13 cellular contexts compared by ENCODE assay signal in the genomic region with DNA sequence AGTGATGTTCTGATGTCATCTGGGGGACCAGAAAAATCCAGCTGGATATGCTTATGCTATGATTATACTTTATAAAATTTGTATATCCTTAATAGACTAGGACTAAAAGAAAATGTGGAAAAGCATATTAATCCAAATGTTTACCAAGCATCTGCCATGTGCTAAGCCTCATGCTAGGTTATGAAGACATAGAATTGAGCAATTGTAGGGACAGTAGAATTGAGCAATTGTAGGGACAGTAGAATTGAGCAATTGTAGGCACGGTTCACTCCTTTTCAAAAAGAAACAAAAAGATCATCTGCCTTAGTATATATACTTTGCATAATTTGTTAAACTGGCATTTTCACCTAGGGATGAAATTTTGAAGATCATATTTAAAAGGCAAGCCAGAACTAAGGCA. TPM values are rescaled to one million over a fixed set of nuclear protein-coding genes. Genes with fewer than 3 reads are reported as not detected.
DNase-seq lines count a peak whose midpoint lies in the region; ATAC-seq and TF ChIP-seq lines count a peak whose summit lies in the region.
"Had no signal": no experiment of that assay in that cellular context is flagged by ENCODE, and none has a peak within 500 bp of the region (broad histone marks: within the 10 kb centered on the region; RNA-seq: fewer than 3 reads in every experiment).

No MANE protein-coding gene starts in this region.

- intact Hi-C loops in CD14-positive monocyte (cut with micrococcal nuclease) (loop anchor here in 1 of 2 donors (1.0 to 5.0 kb wide), 2 partner anchors 19 to 87 kb away; partner anchors contain the start of genes ABHD5 and ANO10), posterior vena cava (cut with DNase I) (no loop called here)

- peaks cover 28% of the 10 kb centered on the region for H3K4me1 Mint-ChIP-seq in CD14-positive monocyte

- H3K4me1 ChIP-seq in neutrophil (ENCODE audit: control insufficient read depth in 1 of 2, insufficient read depth in 1 of 2, low read depth in 1 of 2, low read length in 1 of 2), result peaks cover 33 to 45% of the 10 kb centered on the region in 2 experiments

- peaks cover 46 to 61% of the 10 kb centered on the region in 2 donors for H3K36me3 Mint-ChIP-seq in CD14-positive monocyte

- H3K27me3 ChIP-seq in neutrophil, result no peaks in the 10 kb centered on the region
- H3K27me3 ChIP-seq: BLaER1 treated with 17β-estradiol and CSF1 and Interleukin-3, amounts not matched to agents 10 nM and 100 nM had no signal

- ATAC-seq in GM18907 (IDR thresholded peaks at IDR 0.05; ENCODE audit: unreplicated experiment), result no peak
- ATAC-seq in HG03354 (IDR thresholded peaks at IDR 0.05; ENCODE audit: poor library complexity, severe bottlenecking, unreplicated experiment), result no peak

- peaks cover 59% of the 10 kb centered on the region for H3K36me3 ChIP-seq in neutrophil

- no peaks in the 10 kb centered on the region for H3K9me3 ChIP-seq in neutrophil
- H3K9me3 ChIP-seq: BLaER1 treated with 17β-estradiol and CSF1 and Interleukin-3, amounts not matched to agents 10 nM and 100 nM had no signal

- H3K27ac ChIP-seq in neutrophil, result peak overlapping the region; percentile 86
- H3K27ac ChIP-seq: BLaER1 treated with 17β-estradiol and CSF1 and Interleukin-3, amounts not matched to agents 10 nM and 100 nM had no signal

- H3K4me3 ChIP-seq in choroid plexus epithelial cell (ENCODE audit: low read depth, low read length), result no peak overlapping the region
- H3K4me3 ChIP-seq in neutrophil (ENCODE audit: low read depth in 1 of 2, low read length in 1 of 2), result peak overlapping the region; percentile 11 to 46
- H3K4me3 ChIP-seq: BLaER1 treated with 17β-estradiol and CSF1 and Interleukin-3, amounts not matched to agents 10 nM and 100 nM had no signal

- no peaks in the 10 kb centered on the region for H3K9me3 Mint-ChIP-seq in CD14-positive monocyte

- peaks cover 0 to 6% (median 0%) of the 10 kb centered on the region in 3 donors for H3K27me3 Mint-ChIP-seq in CD14-positive monocyte (ENCODE audit: low read depth in 3 of 3)

- DNase-seq in CD14-positive monocyte (ENCODE audit: low spot score) (no peak), NCI-H460 (ENCODE audit: extremely low read depth, low read depth) (peak; percentile 47), choroid plexus epithelial cell (ENCODE audit: low read depth) (peak; percentile 84), posterior vena cava (ENCODE audit: low spot score) (no peak), KG1 (lab: John Stamatoyannopoulos, UW) (no peak)
- DNase-seq: effector memory CD4-positive, alpha-beta T cell; NCI-H2029 treated with DMSO at 0.1 percent for 48 hours; NK-92 treated with Interleukin-12 subunit alpha and Interleukin-12 subunit beta, amount 100 ng/mL, for 24 hours; small intestine had no signal

- peak overlapping the region in 1 of 2 donors; percentile 62 for H3K4me3 Mint-ChIP-seq in CD14-positive monocyte

- H3K27ac Mint-ChIP-seq in CD14-positive monocyte, result peak overlapping the region; percentile 84 to 94 (median 87)

- no peak for TF ChIP-seq CTCF in CD14-positive monocyte (IDR thresholded peaks at IDR 0.05)
- TF ChIP-seq CTCF in choroid plexus epithelial cell (conservative IDR thresholded peaks at IDR 0.05; ENCODE audit: low read depth, low read length), result no peak
- TF ChIP-seq CTCF in neutrophil (IDR thresholded peaks at IDR 0.05), result no peak

RNA-seq across cellular contexts. Expression of gene ABHD5, which starts 18.3 kb away (rescaled TPM):
- 10 to 100 TPM; 32.9 to 34.5 TPM for polyA plus RNA-seq in CD14-positive monocyte
- total RNA-seq in NCI-H460 (2014; rRNA removed; shearing (Covaris generic)), result 13.6 and 15.5 TPM in 2 replicates
- polyA plus RNA-seq in NCI-H460 (2014; cell fraction: nucleus; rRNA removed), result 14.7 and 17.4 TPM in 2 replicates
- total RNA-seq in posterior vena cava, result 10 to 100 TPM; 19.8 to 32.9 TPM

Comparison
In these comparisons a context has a peak if more than half of its experiments do, and no peak if none do; other contexts are left out.
1. DNase-seq: peak in NCI-H460 (single experiment) and choroid plexus epithelial cell (single experiment); none in CD14-positive monocyte (single experiment), posterior vena cava (single experiment) and KG1 (single experiment).